8 cellular contexts compared by ENCODE assay signal in genomic region chr7:155206286-155207020, GRCh38.
DNase-seq lines count a peak whose midpoint lies in the region; TF ChIP-seq lines count a peak whose summit lies in the region.

No MANE protein-coding gene starts in this region.

- H3K4me2 ChIP-seq in GM23248 (ENCODE audit: unreplicated experiment), result peak overlapping the region; percentile 90

- H2AFZ ChIP-seq in GM23248, result peak overlapping the region; percentile 14

- H4K20me1 ChIP-seq in GM23248 (ENCODE audit: insufficient read depth), result no peaks in the 10 kb centered on the region

- WGBS in GM23248 (ENCODE audit: low coverage in 1 of 2, low lambda C conversion rate in 2 of 2, missing lambda C conversion rate in 2 of 2), 2 experiments, result 7 to 8% methylated on average over 21 of the region's 21 CpGs

- no peak for TF ChIP-seq CTCF in fibroblast of mammary gland (conservative IDR thresholded peaks at IDR 0.05; ENCODE audit: control insufficient read depth, insufficient read depth, low read depth, low read length)
- no peak for TF ChIP-seq CTCF in vagina (IDR thresholded peaks at IDR 0.05)

- no peaks in the 10 kb centered on the region for H3K27me3 ChIP-seq in GM23248 (replicated peaks; ENCODE audit: insufficient read depth)
- H3K27me3 ChIP-seq in vagina, result no peaks in the 10 kb centered on the region

- H3K79me2 ChIP-seq in GM23248 (ENCODE audit: insufficient read depth), result no peaks in the 10 kb centered on the region

- H3K27ac ChIP-seq in GM23248 (peak overlapping the region; percentile 100), vagina (peak overlapping the region; percentile 87)

- peak overlapping the region; percentile 99 for H3K9ac ChIP-seq in GM23248

- H3K36me3 ChIP-seq in GM23248 (ENCODE audit: low read depth) (no peaks in the 10 kb centered on the region), vagina (no peaks in the 10 kb centered on the region)

- no peak for TF ChIP-seq POLR2A in vagina (IDR thresholded peaks at IDR 0.05)

- in situ Hi-C loops in GM23248 (cut with MboI), result no loop called here

- H3F3A ChIP-seq in GM23248 (ENCODE audit: insufficient read depth), result peaks cover 9% of the 10 kb centered on the region

- no peaks in the 10 kb centered on the region for H3K9me2 ChIP-seq in GM23248 (ENCODE audit: insufficient read depth)

- peak; percentile 85 for DNase-seq in EL
- DNase-seq in GM23248, result peak; percentile 97
- DNase-seq in NCI-H226, result peak; percentile 22
- DNase-seq in activated CD8-positive, alpha-beta memory T cell treated with anti-CD3 and anti-CD28 coated beads, Interleukin-2, amount 50 U/mL, for 48 hours, result peak; percentile 79
- DNase-seq in fibroblast of mammary gland (ENCODE audit: low read depth), result peak; percentile 97
- peak; percentile 97 for DNase-seq in pulmonary artery endothelial cell (ENCODE audit: low read depth, low spot score)
- no peak for DNase-seq in vagina (ENCODE audit: extremely low spot score in 2 of 2)
- DNase-seq in NCI-H2029 (lab: John Stamatoyannopoulos, UW), result no peak

- H3K9me3 ChIP-seq in GM23248 (ENCODE audit: low read depth), result no peaks in the 10 kb centered on the region
- no peaks in the 10 kb centered on the region for H3K9me3 ChIP-seq in vagina

- H3K4me3 ChIP-seq in GM23248, result peak overlapping the region; percentile 77
- H3K4me3 ChIP-seq in fibroblast of mammary gland (ENCODE audit: control insufficient read depth, low read depth, low read length), result peak overlapping the region; percentile 41
- H3K4me3 ChIP-seq in vagina, result peak overlapping the region; percentile 45 to 49

- intact Hi-C loops in vagina (cut with DNase I), result loop anchor here (10.0 kb wide), 1 partner anchor 88 kb away; the partner anchor contains the start of gene INSIG1

- peaks cover 17% of the 10 kb centered on the region for H3K4me1 ChIP-seq in GM23248 (ENCODE audit: insufficient read depth)
- peaks cover 5% of the 10 kb centered on the region for H3K4me1 ChIP-seq in vagina

Comparison
In these comparisons a context has a peak if more than half of its experiments do, and no peak if none do; other contexts are left out.
1. DNase-seq: peak in EL (single experiment), GM23248 (single experiment), NCI-H226 (single experiment), activated CD8-positive, alpha-beta memory T cell treated with anti-CD3 and anti-CD28 coated beads, Interleukin-2, amount 50 U/mL, for 48 hours (single experiment), fibroblast of mammary gland (single experiment) and pulmonary artery endothelial cell (single experiment); none in vagina (0 of 2) and NCI-H2029 (single experiment).
2. Peak in every context shown above with its lines, with median percentiles within 50 percentile points of each other: H3K4me3 ChIP-seq.